25 cellular contexts compared by ENCODE assay signal in the genomic region with DNA sequence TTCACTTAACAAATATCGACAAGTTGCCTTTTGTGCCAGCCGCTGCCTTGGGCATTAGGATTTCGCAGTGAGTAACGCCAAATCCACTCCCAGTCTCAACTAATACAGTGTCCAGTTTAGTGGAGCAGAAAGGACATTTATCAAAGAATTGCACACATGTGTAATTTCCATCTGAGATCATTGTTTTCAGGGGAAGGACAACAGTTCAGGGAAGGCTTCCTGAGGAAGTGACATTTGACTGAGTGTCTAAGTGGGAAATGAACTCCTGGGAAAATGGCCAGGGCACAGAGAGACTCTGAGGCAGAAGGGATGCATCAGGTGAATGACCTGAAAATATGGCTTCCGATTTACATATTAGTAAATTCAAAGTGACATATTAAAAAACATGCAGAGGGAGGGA.
"Had no signal": no experiment of that assay in that cellular context is flagged by ENCODE, and none has a peak within 500 bp of the region (broad histone marks: within the 10 kb centered on the region; RNA-seq: fewer than 3 reads in every experiment).

No MANE protein-coding gene starts in this region.

- H3K27me3 Mint-ChIP-seq: type B pancreatic cell had no signal

- H3K4me3 Mint-ChIP-seq: activated naive CD8-positive, alpha-beta T cell; activated T-helper 17 cell treated with anti-CD3 and anti-CD28 coated beads, Interleukin-2, amount 50 U/mL, for 72 hours; naive B cell; neural progenitor cell; T-helper 1 cell treated with Interleukin-12 subunit alpha and Interleukin-12 subunit beta and Interleukin-4 antibody, amounts not matched to agents 30 μg/mL and 1 μg/mL, for 36 hours; type B pancreatic cell; WTC11 had no signal

- H3K9me3 Mint-ChIP-seq: neural progenitor cell; T-helper 1 cell treated with Interleukin-12 subunit alpha and Interleukin-12 subunit beta and Interleukin-4 antibody, amounts not matched to agents 30 μg/mL and 1 μg/mL, for 36 hours; type B pancreatic cell had no signal

- H3K36me3 Mint-ChIP-seq: activated naive CD8-positive, alpha-beta T cell; naive B cell; neural progenitor cell; type B pancreatic cell; WTC11 had no signal

- H3K27ac Mint-ChIP-seq: activated naive CD8-positive, alpha-beta T cell; activated T-helper 17 cell treated with anti-CD3 and anti-CD28 coated beads, Interleukin-2, amount 50 U/mL, for 72 hours; naive B cell; neural progenitor cell; T-helper 1 cell treated with Interleukin-12 subunit alpha and Interleukin-12 subunit beta and Interleukin-4 antibody, amounts not matched to agents 30 μg/mL and 1 μg/mL, for 36 hours; type B pancreatic cell; WTC11 had no signal

- H3K4me1 Mint-ChIP-seq: naive B cell, neural progenitor cell had no signal

- H3K4me3 ChIP-seq: adrenal gland, ascending aorta, colonic mucosa, lower lobe of right lung, neural progenitor cell, spleen, testis had no signal

- DNase-seq: activated naive CD4-positive, alpha-beta T cell; activated T-cell treated with anti-CD3 and anti-CD28 coated beads, Interleukin-2, amount 50 U/mL, for 1 hour; brain microvascular endothelial cell; central memory CD4-positive, alpha-beta T cell; colonic mucosa; erythroblast; foreskin keratinocyte; hippocampal formation; kidney glomerular epithelial cell; lower lobe of right lung; naive B cell; posterior cingulate gyrus; spleen; stimulated activated CD4-positive, alpha-beta T cell treated with anti-CD3 and anti-CD28 coated beads, Interleukin-4, amount 100 ng/mL, for 1 hour; stimulated activated naive CD4-positive, alpha-beta T cell; T1000; testis had no signal

- ATAC-seq: activated T-helper 17 cell treated with anti-CD3 and anti-CD28 coated beads, Interleukin-2, amount 50 U/mL, for 72 hours; foreskin keratinocyte; lower lobe of right lung; WTC11 had no signal
